Comparison of ENCODE assay signal across 1 cellular context in genomic region chrX:69613946-69614345, GRCh38.
A peak's percentile ranks its signal among the peaks of the same experiment; 100 is the strongest.
TF ChIP-seq lines count a peak whose summit lies in the region.

No MANE protein-coding gene starts in this region.

TF ChIP-seq in HepG2, 621 proteins besides CTCF, POLR2A, EP300 and RAD21 (continued from another document):
- TF ChIP-seq ZBTB2 (CRISPR knock-in tag; IDR thresholded peaks at IDR 0.05; ENCODE audit: low read depth) (no peak), ZFX (CRISPR knock-in tag; IDR thresholded peaks at IDR 0.05; ENCODE audit: low read depth) (0 out of 2 replicates have a peak, but pooled peaks have one; percentile 15), PLRG1 (conservative IDR thresholded peaks at IDR 0.05) (no peak)
TF ChIP-seq in HepG2: peak in this region for 35.
